In genomic region chr6:74602206-74602605, GRCh38 we compare ENCODE assay signal across 8 cellular contexts.
"Had no signal": no experiment of that assay in that cellular context is flagged by ENCODE, and none has a peak within 500 bp of the region (broad histone marks: within the 10 kb centered on the region; RNA-seq: fewer than 3 reads in every experiment).

No MANE protein-coding gene starts in this region.

- DNase-seq: GM23248, GOT3, H9, HCEC 1CT, KBM-7 had no signal

- H3K9me3 Mint-ChIP-seq: H9, IgD-negative memory B cell had no signal

- H3K9ac ChIP-seq: GM23248 had no signal

- H3K27ac Mint-ChIP-seq: H9, IgD-negative memory B cell had no signal

- H3K4me3 Mint-ChIP-seq: H9, IgD-negative memory B cell had no signal

- H3K4me3 ChIP-seq: GM23248 had no signal

- H3K36me3 Mint-ChIP-seq: IgD-negative memory B cell had no signal

- H3K27ac ChIP-seq: GM23248 had no signal

- H2AFZ ChIP-seq: GM23248 had no signal

- FAIRE-seq: H54, HTR-8/SVneo had no signal

- H3K27me3 Mint-ChIP-seq: IgD-negative memory B cell had no signal
